8 cellular contexts compared by ENCODE assay signal in the genomic region with DNA sequence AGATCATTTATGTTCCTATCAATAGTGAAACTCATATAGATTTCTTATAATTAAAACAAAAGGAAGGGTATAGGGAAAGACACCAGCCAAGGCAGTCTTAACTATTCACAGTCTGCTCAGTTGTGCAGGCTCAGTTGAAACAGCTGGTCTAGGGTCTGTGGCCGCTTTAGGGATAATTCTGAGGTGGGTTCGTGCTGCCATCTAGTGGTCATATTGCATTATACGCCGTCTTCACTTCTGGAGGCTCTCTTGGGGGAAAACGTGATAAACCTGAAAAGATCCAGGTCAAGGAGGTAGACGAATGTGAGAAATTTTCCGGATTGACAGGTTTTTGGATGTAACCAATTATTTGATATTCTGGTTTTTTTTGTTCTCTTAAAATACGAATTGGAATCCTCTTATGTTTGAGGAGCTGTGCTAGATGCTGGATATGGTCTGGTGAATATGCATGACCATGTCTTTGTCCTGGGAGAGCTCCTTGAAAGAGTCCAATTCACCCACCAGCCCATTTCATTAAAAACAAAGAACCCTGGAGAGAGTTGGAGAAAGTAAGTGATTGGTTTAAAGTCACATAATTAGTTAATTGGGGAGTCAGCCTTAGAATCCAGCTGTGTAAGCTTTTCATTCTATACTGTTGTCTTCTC.
DNase-seq lines count a peak whose midpoint lies in the region; ATAC-seq and TF ChIP-seq lines count a peak whose summit lies in the region.

No MANE protein-coding gene starts in this region.

- no peak overlapping the region for H2BK15ac ChIP-seq in mesenchymal stem cell (ENCODE audit: low read depth, poor library complexity, severe bottlenecking)

- no peak overlapping the region for H2BK120ac ChIP-seq in mesenchymal stem cell (ENCODE audit: low read depth, low read length)

- no peaks in the 10 kb centered on the region for H3K4me1 ChIP-seq in mesenchymal stem cell (ENCODE audit: control insufficient read depth, insufficient read depth, low read depth, low read length)

- H3K27me3 ChIP-seq in CD4-positive, alpha-beta T cell (ENCODE audit: control insufficient read depth, insufficient read depth, low read length), result no peaks in the 10 kb centered on the region
- no peaks in the 10 kb centered on the region for H3K27me3 ChIP-seq in mesenchymal stem cell (ENCODE audit: control insufficient read depth in 1 of 2, insufficient read depth in 1 of 2, low read length in 2 of 2)

- no peak overlapping the region for H3K18ac ChIP-seq in mesenchymal stem cell (ENCODE audit: low read depth in 1 of 2, low read length in 2 of 2)

- peak; percentile 28 to 65 (median 46) for DNase-seq in CD4-positive, alpha-beta T cell
- DNase-seq in NCI-H526 (lab: John Stamatoyannopoulos, UW) (peak; percentile 57 to 84), mesenchymal stem cell (peak; percentile 60)
- peak; percentile 67 for DNase-seq in activated CD4-positive, alpha-beta memory T cell treated with anti-CD3 and anti-CD28 coated beads for 36 hours
- peak; percentile 28 to 36 (median 32) for DNase-seq in effector memory CD8-positive, alpha-beta T cell
- DNase-seq in stimulated activated CD8-positive, alpha-beta memory T cell treated with anti-CD3 and anti-CD28 coated beads, Interleukin-7, amount 100 ng/mL, for 1 hour (ENCODE audit: low read depth in 2 of 2), result peak; percentile 10 to 27

- H3K36me3 Mint-ChIP-seq in CD4-positive, alpha-beta T cell (ENCODE audit: low read depth), result no peaks in the 10 kb centered on the region
- no peaks in the 10 kb centered on the region for H3K36me3 Mint-ChIP-seq in activated CD4-positive, alpha-beta memory T cell treated with anti-CD3 and anti-CD28 coated beads for 36 hours
- H3K36me3 Mint-ChIP-seq in effector memory CD8-positive, alpha-beta T cell (ENCODE audit: insufficient read depth), result peaks cover 3% of the 10 kb centered on the region

- no peaks in the 10 kb centered on the region for H3K36me3 ChIP-seq in mesenchymal stem cell (ENCODE audit: control insufficient read depth in 1 of 2, insufficient read depth in 2 of 2, low read depth in 1 of 2, low read length in 2 of 2)

- no peaks in the 10 kb centered on the region for H3K9me3 Mint-ChIP-seq in CD4-positive, alpha-beta T cell
- H3K9me3 Mint-ChIP-seq in activated CD4-positive, alpha-beta memory T cell treated with anti-CD3 and anti-CD28 coated beads for 36 hours, result no peaks in the 10 kb centered on the region
- no peaks in the 10 kb centered on the region for H3K9me3 Mint-ChIP-seq in effector memory CD8-positive, alpha-beta T cell

- no peak overlapping the region for H4K8ac ChIP-seq in mesenchymal stem cell (ENCODE audit: low read length)

- no peak overlapping the region for H2BK5ac ChIP-seq in mesenchymal stem cell (ENCODE audit: low read depth, low read length, poor library complexity, severe bottlenecking)

- no peak overlapping the region for H4K91ac ChIP-seq in mesenchymal stem cell (ENCODE audit: low read length)

- no peak overlapping the region for H2AK5ac ChIP-seq in mesenchymal stem cell (ENCODE audit: low read length, severe bottlenecking)

- POLR2A ChIA-PET in CD4-positive, alpha-beta T cell (lab: Charles Lee), result interaction anchor here (0.6 to 2.2 kb wide), 2 partner anchors 493 to 738 kb away, joined by 3 to 6 read pairs; a partner anchor contains a TSS
- POLR2A ChIA-PET in activated CD4-positive, alpha-beta memory T cell treated with anti-CD3 and anti-CD28 coated beads for 36 hours (lab: Charles Lee), result no interaction called here

- H2BK12ac ChIP-seq in mesenchymal stem cell (ENCODE audit: low read length in 2 of 2), result no peak overlapping the region

- peak; percentile 77 for ATAC-seq in CD4-positive, alpha-beta T cell (ENCODE audit: poor library complexity)
- peak; percentile 69 for ATAC-seq in GM19324 (IDR thresholded peaks at IDR 0.05; ENCODE audit: low FRiP score, unreplicated experiment)
- peak; percentile 98 for ATAC-seq in HG03354 (IDR thresholded peaks at IDR 0.05; ENCODE audit: poor library complexity, severe bottlenecking, unreplicated experiment)
- peak; percentile 77 for ATAC-seq in effector memory CD8-positive, alpha-beta T cell (replicated peaks)

- H3K4me3 Mint-ChIP-seq in CD4-positive, alpha-beta T cell, result no peak overlapping the region
- H3K4me3 Mint-ChIP-seq in activated CD4-positive, alpha-beta memory T cell treated with anti-CD3 and anti-CD28 coated beads for 36 hours, result no peak overlapping the region
- H3K4me3 Mint-ChIP-seq in effector memory CD8-positive, alpha-beta T cell, result no peak overlapping the region

- intact Hi-C loops in CD4-positive, alpha-beta T cell (cut with DNase I, micrococcal nuclease), result loop anchor here (1.0 to 10.0 kb wide), 7 partner anchors 168 to 862 kb away; a partner anchor contains a TSS
- intact Hi-C loops in activated CD4-positive, alpha-beta memory T cell treated with anti-CD3 and anti-CD28 coated beads for 36 hours (cut with micrococcal nuclease), result loop anchor here (1.0 to 5.0 kb wide), 4 partner anchors 169 to 589 kb away; no protein-coding TSS in a partner anchor

- H3K4me2 ChIP-seq in mesenchymal stem cell (ENCODE audit: low read length, poor library complexity, severe bottlenecking), result no peak overlapping the region

- peaks cover 32% of the 10 kb centered on the region for H3K27me3 Mint-ChIP-seq in CD4-positive, alpha-beta T cell
- H3K27me3 Mint-ChIP-seq in activated CD4-positive, alpha-beta memory T cell treated with anti-CD3 and anti-CD28 coated beads for 36 hours, result peaks cover 9% of the 10 kb centered on the region
- peaks cover 38 to 51% of the 10 kb centered on the region in 2 donors for H3K27me3 Mint-ChIP-seq in effector memory CD8-positive, alpha-beta T cell

- peak; percentile 94 for TF ChIP-seq CTCF in CD4-positive, alpha-beta T cell (IDR thresholded peaks at IDR 0.05)

- H3K27ac Mint-ChIP-seq in CD4-positive, alpha-beta T cell, result no peak overlapping the region
- no peak overlapping the region for H3K27ac Mint-ChIP-seq in activated CD4-positive, alpha-beta memory T cell treated with anti-CD3 and anti-CD28 coated beads for 36 hours
- H3K27ac Mint-ChIP-seq in effector memory CD8-positive, alpha-beta T cell, result no peak overlapping the region

- no peak overlapping the region for H3K9ac ChIP-seq in mesenchymal stem cell (ENCODE audit: low read length)

- H3K4me1 Mint-ChIP-seq in CD4-positive, alpha-beta T cell (ENCODE audit: low read depth), result no peaks in the 10 kb centered on the region
- peaks cover 2% of the 10 kb centered on the region for H3K4me1 Mint-ChIP-seq in activated CD4-positive, alpha-beta memory T cell treated with anti-CD3 and anti-CD28 coated beads for 36 hours (ENCODE audit: low read depth)
- H3K4me1 Mint-ChIP-seq in effector memory CD8-positive, alpha-beta T cell (ENCODE audit: low read depth in 2 of 2), result peaks cover 0 to 4% of the 10 kb centered on the region in 2 donors

- no peak overlapping the region for H3K23ac ChIP-seq in mesenchymal stem cell (ENCODE audit: low read length in 2 of 2)

- H3K4ac ChIP-seq in mesenchymal stem cell (ENCODE audit: low read depth in 1 of 2, low read length in 2 of 2), result no peak overlapping the region

- no peaks in the 10 kb centered on the region for H3K79me1 ChIP-seq in mesenchymal stem cell (replicated peaks; ENCODE audit: low read length, poor library complexity, severe bottlenecking)

- WGBS in mesenchymal stem cell, result under 1% methylated on average over 7 of the region's 8 CpGs

- no peak overlapping the region for H2AFZ ChIP-seq in mesenchymal stem cell (ENCODE audit: low read depth, low read length)

- H3K4me3 ChIP-seq in mesenchymal stem cell (ENCODE audit: insufficient read depth in 1 of 2, low read depth in 1 of 2, low read length in 2 of 2), result no peak overlapping the region

- CTCF ChIA-PET in CD4-positive, alpha-beta T cell (lab: Charles Lee), result interaction anchor here (0.6 to 2.8 kb wide), 13 partner anchors 9 to 518 kb away, joined by 3 to 15 read pairs (median 4); a partner anchor contains a TSS
- CTCF ChIA-PET in activated CD4-positive, alpha-beta memory T cell treated with anti-CD3 and anti-CD28 coated beads for 36 hours (lab: Charles Lee), result interaction anchor here (0.6 to 2.2 kb wide), 46 partner anchors 9 to 1443 kb away, joined by 3 to 15 read pairs (median 4); a partner anchor contains a TSS

- no peaks in the 10 kb centered on the region for H3K9me3 ChIP-seq in CD4-positive, alpha-beta T cell (ENCODE audit: control insufficient read depth, low read length)
- H3K9me3 ChIP-seq in mesenchymal stem cell (ENCODE audit: control insufficient read depth, low read length), result no peaks in the 10 kb centered on the region

- no peak overlapping the region for H3K14ac ChIP-seq in mesenchymal stem cell (ENCODE audit: low read length in 2 of 2)

- no peak overlapping the region for H3K27ac ChIP-seq in CD4-positive, alpha-beta T cell (ENCODE audit: low read depth, low read length)
- H3K27ac ChIP-seq in mesenchymal stem cell (ENCODE audit: low read length, poor library complexity, severe bottlenecking), result no peak overlapping the region

Comparison
In these comparisons a context has a peak if more than half of its experiments do, and no peak if none do; other contexts are left out.
1. DNase-seq: peak in every context shown above with its lines; median percentile 70 in NCI-H526; 67 in activated CD4-positive, alpha-beta memory T cell treated with anti-CD3 and anti-CD28 coated beads for 36 hours; 60 in mesenchymal stem cell; 46 in CD4-positive, alpha-beta T cell; 32 in effector memory CD8-positive, alpha-beta T cell; 18 in stimulated activated CD8-positive, alpha-beta memory T cell treated with anti-CD3 and anti-CD28 coated beads, Interleukin-7, amount 100 ng/mL, for 1 hour.